In the genomic region with DNA sequence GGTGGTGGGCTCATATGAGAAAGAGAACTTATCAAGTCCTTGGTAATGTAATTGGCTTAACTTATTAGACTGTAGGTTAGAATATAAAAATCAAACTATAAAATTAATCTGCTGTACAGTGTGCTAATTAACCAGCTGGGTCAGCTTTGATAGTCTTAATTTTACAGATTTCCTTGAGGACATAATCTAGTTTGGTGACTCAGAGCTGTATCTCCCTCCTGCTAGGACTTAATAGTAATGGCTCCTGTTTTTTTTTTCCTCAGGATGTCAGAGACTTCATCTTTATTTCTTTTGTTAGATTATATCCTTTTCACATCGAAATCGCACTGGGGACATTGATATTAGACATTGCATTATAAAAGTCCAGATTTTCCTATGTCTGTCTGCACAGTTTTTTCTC, we compare ENCODE assay signal across 17 cellular contexts.
DNase-seq lines count a peak whose midpoint lies in the region; ATAC-seq and TF ChIP-seq lines count a peak whose summit lies in the region.
"Had no signal": no experiment of that assay in that cellular context is flagged by ENCODE, and none has a peak within 500 bp of the region (broad histone marks: within the 10 kb centered on the region; RNA-seq: fewer than 3 reads in every experiment).

No MANE protein-coding gene starts in this region.

- H3K4me3 ChIP-seq in GM23248 (peak overlapping the region; percentile 50), neural cell (ENCODE audit: low read length) (no peak overlapping the region)

- H3K36me3 ChIP-seq in GM23248 (ENCODE audit: low read depth) (no peaks in the 10 kb centered on the region), neural cell (ENCODE audit: insufficient read depth, low read length) (no peaks in the 10 kb centered on the region)

- TF ChIP-seq CTCF in brain (conservative IDR thresholded peaks at IDR 0.05) (no peak), neural cell (IDR thresholded peaks at IDR 0.05; ENCODE audit: poor library complexity, severe bottlenecking) (no peak)

- H4K20me1 ChIP-seq in GM23248 (ENCODE audit: insufficient read depth), result no peaks in the 10 kb centered on the region
- no peaks in the 10 kb centered on the region for H4K20me1 ChIP-seq in neural cell (ENCODE audit: insufficient read depth)

- H3K27me3 Mint-ChIP-seq in brain, result no peaks in the 10 kb centered on the region
- H3K27me3 Mint-ChIP-seq: IgD-negative memory B cell had no signal

- H3K9ac ChIP-seq in GM23248 (no peak overlapping the region; the same call in 1 of the 2 replicates), neural cell (ENCODE audit: low read length) (no peak overlapping the region)

- no peaks in the 10 kb centered on the region for H3K36me3 Mint-ChIP-seq in brain
- H3K36me3 Mint-ChIP-seq: CD14-positive monocyte, IgD-negative memory B cell had no signal

- no peak for TF ChIP-seq RAD21 in neural cell (conservative IDR thresholded peaks at IDR 0.05)

- peak overlapping the region; percentile 15; the same call in 1 of the 2 replicates for H2AFZ ChIP-seq in GM23248
- peak overlapping the region; percentile 3 for H2AFZ ChIP-seq in neural cell (ENCODE audit: low read depth, low read length)

- POLR2A ChIA-PET in HEK293T (lab: Yijun Ruan, JAX), result no interaction called here

- peaks cover 0 to 4% (median 2%) of the 10 kb centered on the region in 5 experiments for H3K9me3 Mint-ChIP-seq in brain
- H3K9me3 Mint-ChIP-seq: IgD-negative memory B cell had no signal

- 74 to 76% methylated on average over 2 of the region's 2 CpGs for WGBS in GM23248 (ENCODE audit: low coverage in 1 of 2, low lambda C conversion rate in 2 of 2, missing lambda C conversion rate in 2 of 2), 2 experiments

- no peak for TF ChIP-seq EP300 in neural cell (conservative IDR thresholded peaks at IDR 0.05; ENCODE audit: poor library complexity, severe bottlenecking)

- H3K27me3 ChIP-seq in GM23248 (replicated peaks; ENCODE audit: insufficient read depth) (no peaks in the 10 kb centered on the region), neural cell (ENCODE audit: insufficient read depth, low read depth, low read length) (no peaks in the 10 kb centered on the region)

- H3K79me2 ChIP-seq in GM23248 (ENCODE audit: insufficient read depth) (no peaks in the 10 kb centered on the region), neural cell (replicated peaks; ENCODE audit: insufficient read depth, low read length) (no peaks in the 10 kb centered on the region)

- H3K4me2 ChIP-seq in GM23248 (ENCODE audit: unreplicated experiment) (peak overlapping the region; percentile 69), neural cell (ENCODE audit: low read length) (no peak overlapping the region)

- peaks cover 14% of the 10 kb centered on the region for H3F3A ChIP-seq in GM23248 (ENCODE audit: insufficient read depth)
- no peaks in the 10 kb centered on the region for H3F3A ChIP-seq in neural cell (ENCODE audit: insufficient read depth, low read length, poor library complexity, severe bottlenecking)

- ATAC-seq in HG03439 (IDR thresholded peaks at IDR 0.05; ENCODE audit: unreplicated experiment), result no peak

- peak overlapping the region in 4 of 5 experiments; percentile 3 to 78 (median 40) for H3K27ac Mint-ChIP-seq in brain
- H3K27ac Mint-ChIP-seq: CD14-positive monocyte, IgD-negative memory B cell had no signal

- H3K4me1 Mint-ChIP-seq in brain, result peaks cover 24% of the 10 kb centered on the region

- H3K9me3 ChIP-seq in GM23248 (ENCODE audit: low read depth) (no peaks in the 10 kb centered on the region), neural cell (ENCODE audit: low read length) (no peaks in the 10 kb centered on the region)

- in situ Hi-C loops in GM23248 (cut with MboI), result loop anchor here (25.0 kb wide), 1 partner anchor 1258 kb away; no protein-coding TSS in a partner anchor

- H3K27ac ChIP-seq in GM23248 (no peak overlapping the region), neural cell (ENCODE audit: low read length) (no peak overlapping the region)

- peaks cover 21% of the 10 kb centered on the region for H3K4me1 ChIP-seq in GM23248 (ENCODE audit: insufficient read depth)

- CTCF ChIA-PET in HEK293T (lab: Yijun Ruan, JAX), result no interaction called here

- peak; percentile 23 for DNase-seq in GM23248
- peak; percentile 66 for DNase-seq in NCI-H82 treated with DMSO at 0.1 percent for 48 hours (lab: John Stamatoyannopoulos, UW; ENCODE audit: unreplicated experiment)
- no peak for DNase-seq in NCI-H1105 (lab: John Stamatoyannopoulos, UW)
- no peak for DNase-seq in activated CD4-positive, CD25-positive, alpha-beta regulatory T cell treated with anti-CD3 and anti-CD28 coated beads, Interleukin-2, amount 50 U/mL, for 72 hours
- DNase-seq in HEK293T (ENCODE audit: extremely low spot score), result no peak
- DNase-seq: ACHN; AML-193; DMS153; NCI-H2029 treated with DMSO at 0.1 percent for 48 hours; NCI-H510A treated with DMSO at 0.1 percent for 48 hours; NK-92 treated with Interleukin-12 subunit alpha and Interleukin-12 subunit beta, amount 100 ng/mL, for 24 hours; SHP77 treated with DMSO at 0.1 percent for 48 hours had no signal

- peak overlapping the region in 2 of 5 experiments; percentile 13 to 24 for H3K4me3 Mint-ChIP-seq in brain
- H3K4me3 Mint-ChIP-seq: CD14-positive monocyte, IgD-negative memory B cell had no signal

- H3K9me2 ChIP-seq in GM23248 (ENCODE audit: insufficient read depth) (no peaks in the 10 kb centered on the region), neural cell (ENCODE audit: insufficient read depth, low read length) (no peaks in the 10 kb centered on the region)

TF ChIP-seq in neural cell, 6 proteins besides CTCF, POLR2A, EP300 and RAD21:
- TF ChIP-seq, protein P1, sequence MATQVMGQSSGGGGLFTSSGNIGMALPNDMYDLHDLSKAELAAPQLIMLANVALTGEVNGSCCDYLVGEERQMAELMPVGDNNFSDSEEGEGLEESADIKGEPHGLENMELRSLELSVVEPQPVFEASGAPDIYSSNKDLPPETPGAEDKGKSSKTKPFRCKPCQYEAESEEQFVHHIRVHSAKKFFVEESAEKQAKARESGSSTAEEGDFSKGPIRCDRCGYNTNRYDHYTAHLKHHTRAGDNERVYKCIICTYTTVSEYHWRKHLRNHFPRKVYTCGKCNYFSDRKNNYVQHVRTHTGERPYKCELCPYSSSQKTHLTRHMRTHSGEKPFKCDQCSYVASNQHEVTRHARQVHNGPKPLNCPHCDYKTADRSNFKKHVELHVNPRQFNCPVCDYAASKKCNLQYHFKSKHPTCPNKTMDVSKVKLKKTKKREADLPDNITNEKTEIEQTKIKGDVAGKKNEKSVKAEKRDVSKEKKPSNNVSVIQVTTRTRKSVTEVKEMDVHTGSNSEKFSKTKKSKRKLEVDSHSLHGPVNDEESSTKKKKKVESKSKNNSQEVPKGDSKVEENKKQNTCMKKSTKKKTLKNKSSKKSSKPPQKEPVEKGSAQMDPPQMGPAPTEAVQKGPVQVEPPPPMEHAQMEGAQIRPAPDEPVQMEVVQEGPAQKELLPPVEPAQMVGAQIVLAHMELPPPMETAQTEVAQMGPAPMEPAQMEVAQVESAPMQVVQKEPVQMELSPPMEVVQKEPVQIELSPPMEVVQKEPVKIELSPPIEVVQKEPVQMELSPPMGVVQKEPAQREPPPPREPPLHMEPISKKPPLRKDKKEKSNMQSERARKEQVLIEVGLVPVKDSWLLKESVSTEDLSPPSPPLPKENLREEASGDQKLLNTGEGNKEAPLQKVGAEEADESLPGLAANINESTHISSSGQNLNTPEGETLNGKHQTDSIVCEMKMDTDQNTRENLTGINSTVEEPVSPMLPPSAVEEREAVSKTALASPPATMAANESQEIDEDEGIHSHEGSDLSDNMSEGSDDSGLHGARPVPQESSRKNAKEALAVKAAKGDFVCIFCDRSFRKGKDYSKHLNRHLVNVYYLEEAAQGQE (IDR thresholded peaks at IDR 0.05; ENCODE audit: borderline replicate concordance), result no peak
- no peak for TF ChIP-seq MXI1 (conservative IDR thresholded peaks at IDR 0.05; ENCODE audit: poor library complexity, severe bottlenecking)
- no peak for TF ChIP-seq POLR2AphosphoS5 (IDR thresholded peaks at IDR 0.05)
- no peak for TF ChIP-seq EZH2 (IDR thresholded peaks at IDR 0.05; ENCODE audit: borderline replicate concordance, insufficient read depth, low read length, poor library complexity, severe bottlenecking)
- TF ChIP-seq SMC3 (conservative IDR thresholded peaks at IDR 0.05; ENCODE audit: poor library complexity), result no peak
- TF ChIP-seq TAF1 (IDR thresholded peaks at IDR 0.05; ENCODE audit: low read depth), result no peak

TF ChIP-seq in HEK293T, 16 proteins besides CTCF, POLR2A, EP300 and RAD21:
- TF ChIP-seq FOXA1 (IDR thresholded peaks at IDR 0.05) (no peak), TARDBP (IDR thresholded peaks at IDR 0.05) (no peak), HDGF (IDR thresholded peaks at IDR 0.05; ENCODE audit: borderline replicate concordance) (no peak)

Comparison
In these comparisons a context has a peak if more than half of its experiments do, and no peak if none do; other contexts are left out.
1. DNase-seq: peak in GM23248 (single experiment) and NCI-H82 treated with DMSO at 0.1 percent for 48 hours (single experiment); none in NCI-H1105 (single experiment), activated CD4-positive, CD25-positive, alpha-beta regulatory T cell treated with anti-CD3 and anti-CD28 coated beads, Interleukin-2, amount 50 U/mL, for 72 hours (single experiment) and HEK293T (single experiment).